ENCODE assay signal across 9 cellular contexts in the genomic region with DNA sequence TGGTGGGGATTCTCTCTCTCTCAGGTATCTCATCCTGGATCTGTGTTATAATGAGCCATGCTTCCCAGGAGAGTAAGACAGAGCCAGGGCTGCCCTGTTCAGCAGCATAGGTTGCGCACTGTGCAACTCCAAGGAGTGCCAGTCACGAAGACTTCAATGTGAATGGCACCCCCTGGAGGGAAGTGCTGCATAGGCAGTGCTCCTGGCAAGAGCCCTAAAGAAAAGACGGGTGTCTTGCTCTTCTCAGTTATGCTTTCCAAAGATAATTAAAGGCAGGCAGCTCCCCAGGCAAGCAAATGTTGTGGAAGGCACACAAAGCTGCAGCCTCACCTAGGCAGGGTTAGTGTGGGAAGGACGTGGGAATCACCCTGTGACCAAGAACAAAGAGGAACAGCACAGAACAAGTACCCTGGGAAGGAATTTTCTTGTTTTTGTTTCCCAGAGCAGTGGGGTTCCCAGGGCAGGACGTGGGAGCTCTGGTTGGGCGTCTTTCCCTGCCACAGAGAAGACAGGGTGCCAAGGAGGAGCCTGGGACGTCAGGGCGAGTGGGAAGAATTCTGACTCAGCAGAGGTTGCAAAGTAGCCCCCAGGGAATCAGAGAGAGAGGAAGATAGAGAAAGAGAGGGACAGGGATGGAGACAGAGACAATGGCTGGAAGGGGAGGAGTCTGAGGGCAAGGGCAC.
A peak's percentile ranks its signal among the peaks of the same experiment; 100 is the strongest.
DNase-seq lines count a peak whose midpoint lies in the region; ATAC-seq and TF ChIP-seq lines count a peak whose summit lies in the region.
"Had no signal": no experiment of that assay in that cellular context is flagged by ENCODE, and none has a peak within 500 bp of the region (broad histone marks: within the 10 kb centered on the region; RNA-seq: fewer than 3 reads in every experiment).

No MANE protein-coding gene starts in this region.

- TF ChIP-seq CTCF in omental fat pad (IDR thresholded peaks at IDR 0.05), result no peak

- ATAC-seq in omental fat pad (ENCODE audit: low FRiP score), result no peak
- no peak for ATAC-seq in HG02852 (IDR thresholded peaks at IDR 0.05; ENCODE audit: unreplicated experiment)

- DNase-seq in COLO829 (ENCODE audit: low spot score) (peak; percentile 54), HEK293T (ENCODE audit: extremely low spot score) (peak; percentile 42), DMS79 (lab: John Stamatoyannopoulos, UW) (no peak), SIG-M5 treated with dmso at 0.1 percent for 504 hours (lab: John Stamatoyannopoulos, UW; ENCODE audit: unreplicated experiment) (no peak), omental fat pad (ENCODE audit: low spot score) (no peak)
- peak; percentile 53 to 71 for DNase-seq in activated CD4-positive, alpha-beta T cell treated with anti-CD3 and anti-CD28 coated beads, Interleukin-2, amount 50 U/mL, for 48 hours

- POLR2A ChIA-PET in HEK293T (lab: Yijun Ruan, JAX), result no interaction called here

- H3K27me3 ChIP-seq in layer of hippocampus (ENCODE audit: control insufficient read depth, insufficient read depth, low read length), result no peaks in the 10 kb centered on the region
- H3K27me3 ChIP-seq: vagina had no signal

- H3K27ac ChIP-seq in layer of hippocampus (ENCODE audit: low read depth, low read length), result peak overlapping the region; percentile 46
- H3K27ac ChIP-seq: vagina had no signal

- CTCF ChIA-PET in HEK293T (lab: Yijun Ruan, JAX), result no interaction called here

TF ChIP-seq in HEK293T, 16 proteins besides CTCF, POLR2A, EP300 and RAD21:
- TF ChIP-seq NFRKB (IDR thresholded peaks at IDR 0.05) (no peak), FOXA1 (IDR thresholded peaks at IDR 0.05) (no peak), TARDBP (IDR thresholded peaks at IDR 0.05) (no peak), PKNOX1 (IDR thresholded peaks at IDR 0.05) (no peak), BHLHE40 (IDR thresholded peaks at IDR 0.05; ENCODE audit: borderline replicate concordance) (no peak), SUZ12 (IDR thresholded peaks at IDR 0.05) (no peak), ZNF384 (IDR thresholded peaks at IDR 0.05) (no peak), SP1 (IDR thresholded peaks at IDR 0.05) (no peak), L3MBTL2 (conservative IDR thresholded peaks at IDR 0.05) (no peak), LEF1 (IDR thresholded peaks at IDR 0.05; ENCODE audit: borderline replicate concordance) (no peak), HDGF (IDR thresholded peaks at IDR 0.05; ENCODE audit: borderline replicate concordance) (no peak), ARNT (IDR thresholded peaks at IDR 0.05) (no peak), FOXM1 (IDR thresholded peaks at IDR 0.05; ENCODE audit: borderline replicate concordance) (no peak), ELF4 (IDR thresholded peaks at IDR 0.05) (no peak), CTBP1 (IDR thresholded peaks at IDR 0.05; ENCODE audit: borderline replicate concordance) (no peak), FOXK2 (IDR thresholded peaks at IDR 0.05) (no peak)

Comparison
In these comparisons a context has a peak if more than half of its experiments do, and no peak if none do; other contexts are left out.
1. DNase-seq: peak in COLO829 (single experiment), HEK293T (single experiment) and activated CD4-positive, alpha-beta T cell treated with anti-CD3 and anti-CD28 coated beads, Interleukin-2, amount 50 U/mL, for 48 hours (2 of 2); none in DMS79 (single experiment), SIG-M5 treated with dmso at 0.1 percent for 504 hours (single experiment) and omental fat pad (single experiment).